Comparison of ENCODE assay signal across 20 cellular contexts in genomic region chr7:123548406-123548805, GRCh38. TPM values are rescaled to one million over a fixed set of nuclear protein-coding genes. Genes with fewer than 3 reads are reported as not detected.
"Had no signal": no experiment of that assay in that cellular context is flagged by ENCODE, and none has a peak within 500 bp of the region (broad histone marks: within the 10 kb centered on the region; RNA-seq: fewer than 3 reads in every experiment).

No MANE protein-coding gene starts in this region.

- DNase-seq: activated CD4-positive, alpha-beta memory T cell treated with anti-CD3 and anti-CD28 coated beads for 36 hours; activated CD4-positive, alpha-beta T cell treated with anti-CD3 and anti-CD28 coated beads for 1 hour; activated naive CD4-positive, alpha-beta T cell; activated naive CD8-positive, alpha-beta T cell treated with anti-CD3 and anti-CD28 coated beads, Interleukin-2, amount 10 ng/mL, durations not matched to agents 7 days and 5 days; aorta; dorsolateral prefrontal cortex; erythroblast; mammary epithelial cell; naive thymus-derived CD4-positive, alpha-beta T cell; pancreas; stimulated activated CD4-positive, alpha-beta T cell treated with anti-CD3 and anti-CD28 coated beads, Interleukin-12 subunit alpha, Interleukin-12 subunit beta, amount 100 ng/mL, for 4 hours; stimulated activated CD4-positive, alpha-beta T cell treated with anti-CD3 and anti-CD28 coated beads, Interleukin-2, amount 100 ng/mL, for 24 hours; T-cell; T1000 had no signal

- H3K4me3 ChIP-seq: dorsolateral prefrontal cortex, pancreas had no signal

- H3K4me3 Mint-ChIP-seq: activated CD4-positive, alpha-beta memory T cell treated with anti-CD3 and anti-CD28 coated beads for 36 hours; activated naive CD8-positive, alpha-beta T cell treated with anti-CD3 and anti-CD28 coated beads, Interleukin-2, amount 10 ng/mL, durations not matched to agents 7 days and 5 days; activated T-helper 1 cell treated with anti-CD3 and anti-CD28 coated beads, Interleukin-12 subunit alpha, Interleukin-12 subunit beta, Interleukin-2, Interleukin-4 antibody, amounts not matched to agents 30 ng/mL and 10 ng/mL and 1 ng/mL, durations not matched to agents 14 hours and 24 hours and 36 hours; T-cell had no signal

- H3K4me1 ChIP-seq: pancreas had no signal

- ATAC-seq: left lobe of liver; naive thymus-derived CD4-positive, alpha-beta T cell; pancreas; T-cell had no signal

- H3K27ac Mint-ChIP-seq: activated CD4-positive, alpha-beta memory T cell treated with anti-CD3 and anti-CD28 coated beads for 36 hours; activated naive CD8-positive, alpha-beta T cell treated with anti-CD3 and anti-CD28 coated beads, Interleukin-2, amount 10 ng/mL, durations not matched to agents 7 days and 5 days; activated T-helper 1 cell treated with anti-CD3 and anti-CD28 coated beads, Interleukin-12 subunit alpha, Interleukin-12 subunit beta, Interleukin-2, Interleukin-4 antibody, amounts not matched to agents 30 ng/mL and 10 ng/mL and 1 ng/mL, durations not matched to agents 14 hours and 24 hours and 36 hours; T-cell had no signal

- H3K9me3 ChIP-seq: pancreas had no signal

- H3K27me3 Mint-ChIP-seq: activated CD4-positive, alpha-beta memory T cell treated with anti-CD3 and anti-CD28 coated beads for 36 hours; activated naive CD8-positive, alpha-beta T cell treated with anti-CD3 and anti-CD28 coated beads, Interleukin-2, amount 10 ng/mL, durations not matched to agents 7 days and 5 days; naive thymus-derived CD4-positive, alpha-beta T cell; T-cell had no signal

- FAIRE-seq: bronchial epithelial cell, keratinocyte, pancreas had no signal

- H3K27ac ChIP-seq: dorsolateral prefrontal cortex, pancreas had no signal

- H3K27me3 ChIP-seq: dorsolateral prefrontal cortex, pancreas had no signal

- H3K9me3 Mint-ChIP-seq: activated naive CD8-positive, alpha-beta T cell treated with anti-CD3 and anti-CD28 coated beads, Interleukin-2, amount 10 ng/mL, durations not matched to agents 7 days and 5 days; activated T-helper 1 cell treated with anti-CD3 and anti-CD28 coated beads, Interleukin-12 subunit alpha, Interleukin-12 subunit beta, Interleukin-2, Interleukin-4 antibody, amounts not matched to agents 30 ng/mL and 10 ng/mL and 1 ng/mL, durations not matched to agents 14 hours and 24 hours and 36 hours; T-cell had no signal

RNA-seq across cellular contexts. Expression of gene IQUB, which starts 14.0 kb away (rescaled TPM):
- total RNA-seq: activated naive CD8-positive, alpha-beta T cell treated with anti-CD3 and anti-CD28 coated beads, Interleukin-2, amount 10 ng/mL, durations not matched to agents 7 days and 5 days; activated T-helper 1 cell treated with anti-CD3 and anti-CD28 coated beads, Interleukin-12 subunit alpha, Interleukin-12 subunit beta, Interleukin-2, Interleukin-4 antibody, amounts not matched to agents 30 ng/mL and 10 ng/mL and 1 ng/mL, durations not matched to agents 14 hours and 24 hours and 36 hours; bronchial epithelial cell had no signal

RNA-seq across cellular contexts. Expression of gene ASB15, which starts 53.2 kb away (rescaled TPM):
- total RNA-seq: activated CD4-positive, alpha-beta memory T cell treated with anti-CD3 and anti-CD28 coated beads for 36 hours; activated naive CD8-positive, alpha-beta T cell treated with anti-CD3 and anti-CD28 coated beads, Interleukin-2, amount 10 ng/mL, durations not matched to agents 7 days and 5 days; activated T-helper 1 cell treated with anti-CD3 and anti-CD28 coated beads, Interleukin-12 subunit alpha, Interleukin-12 subunit beta, Interleukin-2, Interleukin-4 antibody, amounts not matched to agents 30 ng/mL and 10 ng/mL and 1 ng/mL, durations not matched to agents 14 hours and 24 hours and 36 hours; aorta; bronchial epithelial cell; dorsolateral prefrontal cortex; left lobe of liver; mammary epithelial cell; mononuclear cell; naive thymus-derived CD4-positive, alpha-beta T cell; T-cell had no signal
- polyA plus RNA-seq: keratinocyte, mammary epithelial cell, pancreas, urinary bladder had no signal
